ENCODE assay signal across 12 cellular contexts in the genomic region with DNA sequence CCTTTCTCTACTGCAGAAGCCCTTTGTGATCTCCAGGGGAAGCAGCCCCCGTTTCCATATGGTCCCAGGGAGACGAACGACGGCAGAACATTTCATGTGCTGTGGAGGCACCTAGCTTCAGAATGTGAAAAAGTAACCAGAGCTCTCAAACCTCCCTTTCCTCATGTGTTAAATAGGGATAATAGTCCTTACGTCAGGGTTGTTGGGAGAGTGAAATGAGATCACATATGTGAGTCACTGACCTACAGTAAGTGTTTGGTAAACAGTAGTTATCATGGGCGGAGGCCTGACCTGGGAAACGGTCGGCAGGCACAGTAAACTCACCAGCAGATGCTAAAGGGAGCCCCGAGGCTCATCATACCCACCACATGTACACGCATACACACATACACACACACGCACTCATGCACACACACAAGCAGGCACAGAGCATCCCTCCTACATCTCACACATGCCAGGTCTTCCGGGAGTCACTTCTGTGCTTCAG.
DNase-seq lines count a peak whose midpoint lies in the region; ATAC-seq, FAIRE-seq and TF ChIP-seq lines count a peak whose summit lies in the region.
"Had no signal": no experiment of that assay in that cellular context is flagged by ENCODE, and none has a peak within 500 bp of the region (broad histone marks: within the 10 kb centered on the region; RNA-seq: fewer than 3 reads in every experiment).

No MANE protein-coding gene starts in this region.

- no peak overlapping the region for H3K27ac Mint-ChIP-seq in HFFc6

- peak overlapping the region; percentile 67 for H3K4me2 ChIP-seq in PC-9

- H3K4me1 ChIP-seq in PC-9 (replicated peaks; ENCODE audit: insufficient read depth) (peaks cover 35% of the 10 kb centered on the region), esophagus squamous epithelium (peaks cover 6 to 64% (median 24%) of the 10 kb centered on the region in 3 donors)

- H3K4me3 Mint-ChIP-seq in HFFc6 = no peak overlapping the region

- H3K9me3 ChIP-seq in PC-9 (ENCODE audit: insufficient read depth, low read depth) (no peaks in the 10 kb centered on the region), esophagus squamous epithelium (no peaks in the 10 kb centered on the region)

- H3K36me3 ChIP-seq in PC-9 (ENCODE audit: low read depth) (no peaks in the 10 kb centered on the region), esophagus squamous epithelium (no peaks in the 10 kb centered on the region)

- FAIRE-seq in GM19239 (lab: Jason Lieb, UNC) = no peak

- no peak for ATAC-seq in GM18873 (IDR thresholded peaks at IDR 0.05; ENCODE audit: low FRiP score, unreplicated experiment)
- ATAC-seq: SK-N-SH treated with all-trans-retinoic acid at 6 μM for 48 hours had no signal

- CTCF ChIA-PET in PC-9 (lab: Charles Lee) = interaction anchor here (0.6 to 1.3 kb wide), 5 partner anchors 18 to 596 kb away, joined by 3 to 10 read pairs (median 4); no protein-coding TSS in a partner anchor

- no peaks in the 10 kb centered on the region for H4K20me1 ChIP-seq in PC-9 (ENCODE audit: insufficient read depth)

- no peaks in the 10 kb centered on the region for H3K79me2 ChIP-seq in PC-9 (ENCODE audit: low read depth)

- WGBS in esophagus squamous epithelium, 2 donors = 54 to 65% methylated on average over 11 to 12 of the region's 12 CpGs

- POLR2A ChIA-PET in PC-9 (lab: Charles Lee; ENCODE audit: unreplicated experiment) = interaction anchor here (0.5 to 1.8 kb wide), 3 partner anchors 17 to 911 kb away, joined by 3 to 20 read pairs (median 9); no protein-coding TSS in a partner anchor

- H3K4me3 ChIP-seq in PC-9 = peak overlapping the region; percentile 26; the same call in 1 of the 2 replicates
- H3K4me3 ChIP-seq in esophagus squamous epithelium = no peak overlapping the region
- H3K4me3 ChIP-seq: dorsolateral prefrontal cortex had no signal

- peaks cover 12% of the 10 kb centered on the region; the same call in 1 of the 2 replicates for H3F3A ChIP-seq in PC-9 (ENCODE audit: insufficient read depth, low read depth)

- no peak overlapping the region for H2AFZ ChIP-seq in PC-9

- H3K36me3 Mint-ChIP-seq in HFFc6 (ENCODE audit: low read depth) = no peaks in the 10 kb centered on the region

- H3K27me3 Mint-ChIP-seq in HFFc6 (ENCODE audit: insufficient read depth) = peaks cover 7% of the 10 kb centered on the region

- no peaks in the 10 kb centered on the region for H3K9me2 ChIP-seq in PC-9 (ENCODE audit: insufficient read depth)

- no peak for TF ChIP-seq CTCF in HFFc6 (IDR thresholded peaks at IDR 0.05)
- TF ChIP-seq CTCF in PC-9 (conservative IDR thresholded peaks at IDR 0.05) = no peak
- no peak for TF ChIP-seq CTCF in esophagus squamous epithelium (IDR thresholded peaks at IDR 0.05)
- no peak for TF ChIP-seq CTCF in GM20000 (IDR thresholded peaks at IDR 0.05; ENCODE audit: extremely low read depth, missing control alignments)

- DNase-seq in HFFc6 = peak; percentile 36
- DNase-seq in PC-9 = peak; percentile 67 to 88
- DNase-seq in esophagus squamous epithelium (lab: John Stamatoyannopoulos, UW) = no peak
- DNase-seq in retina = peak; percentile 43
- DNase-seq in activated CD4-positive, CD25-positive, alpha-beta regulatory T cell (lab: John Stamatoyannopoulos, UW) = no peak
- no peak for DNase-seq in GM20000 (ENCODE audit: low spot score)
- no peak for DNase-seq in GM19239 (ENCODE audit: insufficient read length, low spot score)
- DNase-seq: activated T-cell treated with anti-CD3 and anti-CD28 coated beads, Interleukin-2, amount 50 U/mL, for 1 hour; dorsolateral prefrontal cortex; GOT3 had no signal

- intact Hi-C loops in PC-9 (cut with micrococcal nuclease; ENCODE audit: unreplicated experiment) = loop anchor here (1.0 to 5.0 kb wide), 8 partner anchors 22 to 565 kb away; no protein-coding TSS in a partner anchor
- intact Hi-C loops in esophagus squamous epithelium (cut with DNase I) = no loop called here

- no TSS peak for BruUV-seq in PC-9 (replicated peaks; lab: Mats Ljungman, UMichigan)

- peaks cover 8% of the 10 kb centered on the region; the same call in 1 of the 2 replicates for H3K4me1 Mint-ChIP-seq in HFFc6 (ENCODE audit: low read depth)

- H3K27ac ChIP-seq in PC-9 (peak overlapping the region; percentile 85), esophagus squamous epithelium (peak overlapping the region; percentile 68 to 84 (median 72))

- H3K9me3 Mint-ChIP-seq in HFFc6 = no peaks in the 10 kb centered on the region

- no peaks in the 10 kb centered on the region for H3K27me3 ChIP-seq in PC-9 (ENCODE audit: insufficient read depth, low read depth)
- no peaks in the 10 kb centered on the region for H3K27me3 ChIP-seq in esophagus squamous epithelium

- no peak for TF ChIP-seq POLR2A in esophagus squamous epithelium (IDR thresholded peaks at IDR 0.05)

Comparison
In these comparisons a context has a peak if more than half of its experiments do, and no peak if none do; other contexts are left out.
1. DNase-seq: peak in HFFc6 (single experiment), PC-9 (2 of 2) and retina (single experiment); none in esophagus squamous epithelium (single experiment), activated CD4-positive, CD25-positive, alpha-beta regulatory T cell (0 of 4), GM20000 (single experiment) and GM19239 (single experiment).